Comparison of ENCODE assay signal across 8 cellular contexts in genomic region chr19:7869453-7869909, GRCh38. TPM values are rescaled to one million over a fixed set of nuclear protein-coding genes. Genes with fewer than 3 reads are reported as not detected.
DNase-seq lines count a peak whose midpoint lies in the region; ATAC-seq and TF ChIP-seq lines count a peak whose summit lies in the region.

No MANE protein-coding gene starts in this region.

- 0 to 1% methylated on average over 12 to 16 of the region's 47 CpGs for WGBS in lower leg skin, 2 donors

- no peak for TF ChIP-seq CTCF in WTC11 (IDR thresholded peaks at IDR 0.05)
- no peak for TF ChIP-seq CTCF in lower leg skin (IDR thresholded peaks at IDR 0.05)

- intact Hi-C loops in lower leg skin (cut with DNase I; ENCODE audit: low total_unique reads): no loop called here

- H3K27ac ChIP-seq in caudate nucleus (ENCODE audit: low read depth, low read length): no peak overlapping the region

- no peaks in the 10 kb centered on the region for H3K36me3 Mint-ChIP-seq in WTC11

- ATAC-seq in GM19467 (IDR thresholded peaks at IDR 0.05; ENCODE audit: unreplicated experiment) (peak; percentile 38), WTC11 (peak; percentile 39)

- H3K4me3 Mint-ChIP-seq in WTC11: peak overlapping the region; percentile 57

- peak; percentile 77 for DNase-seq in AG08396 (ENCODE audit: low spot score)
- DNase-seq in HT1080 (ENCODE audit: low read depth): peak; percentile 54
- DNase-seq in WTC11 (ENCODE audit: low spot score): peak; percentile 85
- peak in 34 of 61 donors; percentile 14 to 73 (median 54) for DNase-seq in caudate nucleus (lab: John Stamatoyannopoulos, UW)
- DNase-seq in lower leg skin (ENCODE audit: low spot score in 2 of 2): peak in 1 of 2 donors; percentile 93
- DNase-seq in stimulated activated CD8-positive, alpha-beta memory T cell treated with anti-CD3 and anti-CD28 coated beads, Interleukin-15, amount 100 ng/mL, for 1 hour (ENCODE audit: low read depth): peak; percentile 70
- DNase-seq in HPDE6-E6E7 (ENCODE audit: extremely low spot score): no peak

- no peaks in the 10 kb centered on the region for H3K9me3 Mint-ChIP-seq in WTC11

- H3K27me3 Mint-ChIP-seq in WTC11 (ENCODE audit: low read depth): peaks cover 55% of the 10 kb centered on the region

- H3K27ac Mint-ChIP-seq in WTC11: no peak overlapping the region

- TF ChIP-seq POLR2A in lower leg skin (IDR thresholded peaks at IDR 0.05): no peak

- H3K4me3 ChIP-seq in lower leg skin (ENCODE audit: low read depth, poor library complexity, severe bottlenecking): peak overlapping the region; percentile 29

- CTCF ChIA-PET in WTC11 (lab: Charles Lee): interaction anchor here (0.5 to 2.2 kb wide), 40 partner anchors 9 to 1665 kb away, joined by 3 to 92 read pairs (median 7); partner anchors contain the start of genes LRRC8E, MAP2K7, MARCHF2 and MCOLN1

- H3K4me1 Mint-ChIP-seq in WTC11: peaks cover 28% of the 10 kb centered on the region

- POLR2A ChIA-PET in WTC11 (lab: Charles Lee): interaction anchor here (0.9 to 1.7 kb wide), 8 partner anchors 11 to 314 kb away, joined by 3 to 19 read pairs (median 4); partner anchors contain the start of genes MAP2K7 and SNAPC2

TF ChIP-seq in WTC11, 78 proteins besides CTCF, POLR2A, EP300 and RAD21:
- TF ChIP-seq NFATC4 (CRISPR knock-in tag; IDR thresholded peaks at IDR 0.05) (no peak), ZNF512 (CRISPR knock-in tag; IDR thresholded peaks at IDR 0.05; ENCODE audit: borderline replicate concordance) (no peak), EMX1 (CRISPR knock-in tag; IDR thresholded peaks at IDR 0.05) (no peak), TCF7 (CRISPR knock-in tag; IDR thresholded peaks at IDR 0.05; ENCODE audit: low read depth) (0 out of 2 replicates have a peak, but pooled peaks have one; percentile 49), ATF6 (CRISPR knock-in tag; IDR thresholded peaks at IDR 0.05) (no peak), NFYB (CRISPR knock-in tag; conservative IDR thresholded peaks at IDR 0.05; ENCODE audit: low read depth) (no peak), GTF2I (CRISPR knock-in tag; conservative IDR thresholded peaks at IDR 0.05) (no peak), FOXP1 (CRISPR knock-in tag; IDR thresholded peaks at IDR 0.05; ENCODE audit: borderline replicate concordance) (0 out of 2 replicates have a peak, but pooled peaks have one; percentile 6), CREM (CRISPR knock-in tag; IDR thresholded peaks at IDR 0.05) (0 out of 2 replicates have a peak, but pooled peaks have one; percentile 16), SOX15 (CRISPR knock-in tag; IDR thresholded peaks at IDR 0.05) (no peak), MXD4 (CRISPR knock-in tag; IDR thresholded peaks at IDR 0.05; ENCODE audit: borderline replicate concordance) (no peak), ELF4 (CRISPR knock-in tag; IDR thresholded peaks at IDR 0.05; ENCODE audit: low read depth) (0 out of 2 replicates have a peak, but pooled peaks have one; percentile 4), E2F4 (CRISPR knock-in tag; IDR thresholded peaks at IDR 0.05; ENCODE audit: borderline replicate concordance, low read depth) (no peak), ESRRA (CRISPR knock-in tag; IDR thresholded peaks at IDR 0.05; ENCODE audit: borderline replicate concordance) (0 out of 2 replicates have a peak, but pooled peaks have one; percentile 13), SP1 (CRISPR knock-in tag; conservative IDR thresholded peaks at IDR 0.05) (peak; percentile 74; the same call in 1 of the 2 replicates), PRDM15 (CRISPR knock-in tag; IDR thresholded peaks at IDR 0.05) (peak; percentile 33; the same call in 1 of the 2 replicates)

RNA-seq across cellular contexts. Expression of gene PRR36, which starts 4.7 kb away (rescaled TPM):
- 0.02 TPM in 1 of 2 replicates, not detected in the other for total RNA-seq in HT1080 (2014; rRNA removed; shearing (Covaris generic))
- 0.05 and 0.11 TPM in 2 replicates for polyA plus RNA-seq in HT1080 (2015; cell fraction: cytosol; rRNA removed)
- 0.06 and 0.07 TPM in 2 replicates for polyA plus RNA-seq in HT1080 (2015; cell fraction: nucleus; rRNA removed)
- total RNA-seq in WTC11 (2021) (21.9 to 34.3 TPM (median 31.0 TPM) in 3 replicates), lower leg skin (under 1 TPM; 0.72 to 0.93 (median 0.83) TPM)

RNA-seq across cellular contexts. Expression of gene LRRC8E, which starts 18.8 kb away (rescaled TPM):
- 11.7 and 14.2 TPM in 2 replicates for total RNA-seq in HT1080 (2014; rRNA removed; shearing (Covaris generic))
- polyA plus RNA-seq in HT1080 (2015; cell fraction: cytosol; rRNA removed): 5.2 and 5.5 TPM in 2 replicates
- polyA plus RNA-seq in HT1080 (2015; cell fraction: nucleus; rRNA removed): 11.6 and 13.0 TPM in 2 replicates
- total RNA-seq in WTC11 (2021) (3.0 to 3.6 TPM (median 3.1 TPM) in 3 replicates), lower leg skin (10 to 100 TPM; 27.3 to 31.8 (median 29.8) TPM)

RNA-seq across cellular contexts. Expression of gene MAP2K7, which starts 34.2 kb away (rescaled TPM):
- 16.9 and 22.0 TPM in 2 replicates for total RNA-seq in HT1080 (2014; rRNA removed; shearing (Covaris generic))
- polyA plus RNA-seq in HT1080 (2015; cell fraction: cytosol; rRNA removed): 22.0 and 22.4 TPM in 2 replicates
- 42.5 and 47.1 TPM in 2 replicates for polyA plus RNA-seq in HT1080 (2015; cell fraction: nucleus; rRNA removed)
- total RNA-seq in WTC11 (2021) (39.4 to 46.9 TPM (median 46.3 TPM) in 3 replicates), lower leg skin (10 to 100 TPM; 23.1 to 47.8 (median 30.9) TPM)

RNA-seq across cellular contexts. Expression of gene EVI5L, which starts 39.5 kb away (rescaled TPM):
- 1.3 and 3.2 TPM in 2 replicates for total RNA-seq in HT1080 (2014; rRNA removed; shearing (Covaris generic))
- polyA plus RNA-seq in HT1080 (2015; cell fraction: cytosol; rRNA removed): 7.0 and 7.9 TPM in 2 replicates
- polyA plus RNA-seq in HT1080 (2015; cell fraction: nucleus; rRNA removed): 8.2 and 14.7 TPM in 2 replicates
- total RNA-seq in WTC11 (2021): 10.5 to 13.7 TPM (median 13.6 TPM) in 3 replicates
- total RNA-seq in lower leg skin: 10 to 100 TPM; 16.2 to 23.3 (median 20.0) TPM

RNA-seq across cellular contexts. Expression of gene TGFBR3L, which starts 45.1 kb away (rescaled TPM):
- 0.70 and 2.2 TPM in 2 replicates for total RNA-seq in HT1080 (2014; rRNA removed; shearing (Covaris generic))
- 4.0 and 4.7 TPM in 2 replicates for polyA plus RNA-seq in HT1080 (2015; cell fraction: cytosol; rRNA removed)
- polyA plus RNA-seq in HT1080 (2015; cell fraction: nucleus; rRNA removed): 0.86 and 2.0 TPM in 2 replicates
- total RNA-seq in WTC11 (2021) (4.1 to 7.4 TPM (median 6.5 TPM) in 3 replicates), lower leg skin (1 to 10 TPM in 3 of 4 donors, not detected in 1; 1.5 to 3.7 (median 2.1) TPM)

Comparison
In these comparisons a context has a peak if more than half of its experiments do, and no peak if none do; other contexts are left out.
1. RNA of gene PRR36, which starts 4.7 kb away (total RNA-seq): 21.9 to 34.3 TPM in WTC11; 0.72 to 0.93 TPM in lower leg skin and 0.02 TPM in HT1080; every median in the first group is over 10 times any median in the second.